8 cellular contexts compared by ENCODE assay signal in the genomic region with DNA sequence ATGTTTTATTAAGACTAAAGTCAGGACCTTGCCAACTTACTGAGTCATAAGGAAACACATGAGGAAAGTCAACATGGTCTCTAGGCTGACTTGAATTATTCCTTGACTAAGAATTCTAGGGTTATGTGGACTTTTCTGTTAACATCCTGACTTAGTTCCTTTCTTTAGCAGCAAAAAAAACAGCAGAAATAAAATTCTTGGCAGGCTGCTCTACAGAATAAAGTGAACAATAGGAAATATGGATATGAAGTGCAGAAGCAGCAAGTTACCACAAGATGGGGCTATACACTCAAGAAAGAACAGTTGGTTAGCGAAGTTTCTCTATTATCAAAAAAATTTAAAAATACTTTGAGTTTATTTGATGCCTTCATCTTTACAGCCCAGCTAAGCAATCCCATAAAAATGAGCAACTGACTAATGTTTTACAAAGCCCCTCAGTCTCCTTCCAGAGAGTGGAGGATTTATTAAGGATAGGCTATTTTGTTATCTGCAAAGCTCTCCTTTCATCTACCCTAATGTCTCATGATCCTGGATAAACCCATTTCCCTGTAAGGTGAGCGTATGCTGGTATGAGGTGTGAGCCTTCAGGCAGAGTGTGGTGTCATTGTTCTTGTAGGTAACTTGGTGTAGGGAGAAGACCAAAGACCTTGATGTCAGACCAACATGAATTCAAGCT. TPM values are rescaled to one million over a fixed set of nuclear protein-coding genes. Genes with fewer than 3 reads are reported as not detected.
A peak's percentile ranks its signal among the peaks of the same experiment; 100 is the strongest.
DNase-seq lines count a peak whose midpoint lies in the region; ATAC-seq, FAIRE-seq and TF ChIP-seq lines count a peak whose summit lies in the region.

No MANE protein-coding gene starts in this region.

- H3K27ac ChIP-seq in vagina: no peak overlapping the region

- H3K4me3 ChIP-seq in Caco-2 (ENCODE audit: low read depth, low read length): no peak overlapping the region
- H3K4me3 ChIP-seq in vagina: no peak overlapping the region

- peak; percentile 90 for FAIRE-seq in H54 (lab: Jason Lieb, UNC)

- H3K4me1 ChIP-seq in Caco-2 (peaks cover 5% of the 10 kb centered on the region; the same call in 1 of the 2 replicates), vagina (no peaks in the 10 kb centered on the region)

- CTCF ChIA-PET in Caco-2 (lab: Charles Lee) (interaction anchor here (0.6 to 1.8 kb wide), 6 partner anchors 17 to 260 kb away, joined by 3 to 18 read pairs (median 4); no protein-coding TSS in a partner anchor), MCF 10A (lab: Yijun Ruan, JAX) (interaction anchor here (0.6 to 6.8 kb wide), 31 partner anchors 9 to 819 kb away, joined by 3 to 69 read pairs (median 4); partner anchors contain the start of gene MCCC1)

- no peak overlapping the region for H3K4me3 Mint-ChIP-seq in Caco-2 (ENCODE audit: unreplicated experiment)
- no peak overlapping the region for H3K4me3 Mint-ChIP-seq in MCF 10A (ENCODE audit: unreplicated experiment)

- DNase-seq in Caco-2 (peak in 1 of 2 experiments; percentile 22), H54 (ENCODE audit: insufficient read length, low spot score) (peak; percentile 40), NCI-H446 (lab: John Stamatoyannopoulos, UW) (peak; percentile 19 to 59), MCF 10A (ENCODE audit: unreplicated experiment) (peak; percentile 59), left kidney (ENCODE audit: low read depth, low spot score) (peak; percentile 65), vagina (ENCODE audit: extremely low spot score in 2 of 2) (no peak)

- no peak for ATAC-seq in GM19452 (IDR thresholded peaks at IDR 0.05; ENCODE audit: unreplicated experiment)
- no peak for ATAC-seq in HG02884 (IDR thresholded peaks at IDR 0.05; ENCODE audit: unreplicated experiment)

- intact Hi-C loops in Caco-2 (cut with micrococcal nuclease; ENCODE audit: unreplicated experiment) (loop anchor here (1.0 to 5.0 kb wide), 5 partner anchors 40 to 264 kb away; partner anchors contain the start of gene LAMP3), MCF 10A (cut with micrococcal nuclease) (loop anchor here (1.0 to 5.0 kb wide), 4 partner anchors 62 to 765 kb away; no protein-coding TSS in a partner anchor), vagina (cut with DNase I) (no loop called here)

- BruUV-seq in Caco-2 (replicated peaks; lab: Mats Ljungman, UMichigan) (no TSS peak), MCF 10A (replicated peaks; lab: Mats Ljungman, UMichigan) (no TSS peak)

- no peaks in the 10 kb centered on the region for H3K36me3 Mint-ChIP-seq in Caco-2 (ENCODE audit: insufficient read depth, unreplicated experiment)
- H3K36me3 Mint-ChIP-seq in MCF 10A (ENCODE audit: insufficient read depth, unreplicated experiment): no peaks in the 10 kb centered on the region

- H3K36me3 ChIP-seq in Caco-2 (ENCODE audit: control insufficient read depth, insufficient read depth, low read length) (no peaks in the 10 kb centered on the region), vagina (no peaks in the 10 kb centered on the region)

- H3K9me3 ChIP-seq in Caco-2 (no peaks in the 10 kb centered on the region), vagina (no peaks in the 10 kb centered on the region)

- H3K9me3 Mint-ChIP-seq in Caco-2 (ENCODE audit: unreplicated experiment) (no peaks in the 10 kb centered on the region), MCF 10A (ENCODE audit: unreplicated experiment) (no peaks in the 10 kb centered on the region)

- peak; percentile 59 to 78 for TF ChIP-seq CTCF in Caco-2 (IDR thresholded peaks at IDR 0.05; ENCODE audit: insufficient read depth in 1 of 2, low read depth in 1 of 2, low read length in 1 of 2, severe bottlenecking in 1 of 2, unreplicated experiment in 1 of 2)
- peak; percentile 57 for TF ChIP-seq CTCF in MCF 10A (IDR thresholded peaks at IDR 0.05; ENCODE audit: unreplicated experiment)
- TF ChIP-seq CTCF in vagina (IDR thresholded peaks at IDR 0.05): peak; percentile 55 to 80 (median 62)

- H3K27me3 ChIP-seq in Caco-2 (replicated peaks; ENCODE audit: control insufficient read depth, insufficient read depth, low read length) (no peaks in the 10 kb centered on the region), vagina (no peaks in the 10 kb centered on the region)

- POLR2A ChIA-PET in Caco-2 (lab: Charles Lee): no interaction called here
- POLR2A ChIA-PET in MCF 10A (lab: Yijun Ruan, JAX): interaction anchor here (0.6 to 1.6 kb wide), 6 partner anchors 28 to 263 kb away, joined by 3 to 4 read pairs (median 3); partner anchors contain the start of gene B3GNT5

- H3K27me3 Mint-ChIP-seq in Caco-2 (ENCODE audit: insufficient read depth, unreplicated experiment) (peaks cover 2% of the 10 kb centered on the region), MCF 10A (ENCODE audit: insufficient read depth, unreplicated experiment) (peaks cover 12% of the 10 kb centered on the region)

- no peaks in the 10 kb centered on the region for H3K4me1 Mint-ChIP-seq in Caco-2 (ENCODE audit: low read depth, unreplicated experiment)
- H3K4me1 Mint-ChIP-seq in MCF 10A (ENCODE audit: insufficient read depth, unreplicated experiment): no peaks in the 10 kb centered on the region

- no peak for TF ChIP-seq POLR2A in H54 (IDR thresholded peaks at IDR 0.05; ENCODE audit: low read depth, low read length)
- no peak for TF ChIP-seq POLR2A in vagina (IDR thresholded peaks at IDR 0.05)

- H3K27ac Mint-ChIP-seq in Caco-2 (ENCODE audit: unreplicated experiment) (no peak overlapping the region), MCF 10A (ENCODE audit: low read depth, unreplicated experiment) (no peak overlapping the region)

RNA-seq across cellular contexts. Expression of gene MCCC1, which starts 23.1 kb away (rescaled TPM):
- total RNA-seq in Caco-2 (2022) (26.2 and 42.8 TPM in 2 replicates), MCF 10A (2022) (38.8 and 40.5 TPM in 2 replicates), vagina (47.4 TPM)

RNA-seq across cellular contexts. Expression of gene LAMP3, which starts 40.1 kb away (rescaled TPM):
- 6.0 and 12.3 TPM in 2 replicates for total RNA-seq in Caco-2 (2022)
- total RNA-seq in MCF 10A (2022): 3.5 and 10.8 TPM in 2 replicates
- 3.9 TPM for total RNA-seq in vagina

Comparison
In these comparisons a context has a peak if more than half of its experiments do, and no peak if none do; other contexts are left out.
1. DNase-seq: peak in H54 (single experiment), NCI-H446 (2 of 2), MCF 10A (single experiment) and left kidney (single experiment); none in vagina (0 of 2).
2. Peak in every context shown above with its lines, with median percentiles within 50 percentile points of each other: CTCF ChIP-seq.